In the genomic region with DNA sequence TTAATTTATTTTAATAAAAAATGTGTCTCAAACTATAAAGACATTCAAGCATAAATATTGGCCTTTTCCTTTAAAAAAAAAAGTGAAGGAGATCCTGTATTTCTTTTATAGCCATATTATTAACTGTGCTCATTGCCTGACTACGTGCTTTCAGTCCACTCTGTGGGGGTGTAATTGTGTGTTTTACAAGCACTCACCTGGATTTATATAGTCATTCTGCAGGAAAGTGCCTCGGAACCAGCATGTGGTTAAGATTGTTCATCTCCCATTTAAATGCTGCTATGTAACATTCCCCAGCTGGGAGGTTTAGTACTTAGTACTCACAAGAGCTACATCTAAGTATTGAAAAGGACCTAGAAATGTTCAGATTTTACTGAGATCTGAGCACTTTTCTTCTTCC, we compare ENCODE assay signal across 22 cellular contexts. TPM values are rescaled to one million over a fixed set of nuclear protein-coding genes. Genes with fewer than 3 reads are reported as not detected.
"Had no signal": no experiment of that assay in that cellular context is flagged by ENCODE, and none has a peak within 500 bp of the region (broad histone marks: within the 10 kb centered on the region; RNA-seq: fewer than 3 reads in every experiment).

No MANE protein-coding gene starts in this region.

- H3K36me3 ChIP-seq: heart left ventricle, lower lobe of right lung, neural progenitor cell, ovary, sigmoid colon had no signal

- H3K4me3 ChIP-seq: heart left ventricle, lower lobe of right lung, neural progenitor cell, ovary, sigmoid colon, testis had no signal

- H3K27me3 ChIP-seq: heart left ventricle, neural progenitor cell, ovary, sigmoid colon, testis had no signal

- H3K9me3 ChIP-seq: lower lobe of right lung, ovary, sigmoid colon, testis had no signal

- ATAC-seq: effector memory CD8-positive, alpha-beta T cell; heart left ventricle; left cardiac atrium; lower lobe of right lung; stimulated activated naive CD8-positive, alpha-beta T cell treated with anti-CD3 and anti-CD28 coated beads, Interleukin-15, amount 100 ng/mL, for 72 hours had no signal

- H2AFZ ChIP-seq: neural progenitor cell had no signal

- DNase-seq: activated CD4-positive, alpha-beta memory T cell treated with anti-CD3 and anti-CD28 coated beads, Interleukin-2, amount 10 ng/mL, durations not matched to agents 7 days and 5 days; activated CD4-positive, alpha-beta T cell treated with anti-CD3 and anti-CD28 coated beads for 4 hours; activated naive CD4-positive, alpha-beta T cell treated with anti-CD3 and anti-CD28 coated beads, Interleukin-2, amount 10 ng/mL, durations not matched to agents 7 days and 5 days; activated T-cell treated with anti-CD3 and anti-CD28 coated beads, Interleukin-2, amount 50 U/mL, for 24 hours; dermis blood vessel endothelial cell; effector memory CD8-positive, alpha-beta T cell; heart left ventricle; left cardiac atrium; lower lobe of right lung; midbrain; ovary; sigmoid colon; stimulated activated CD4-positive, alpha-beta T cell treated with anti-CD3 and anti-CD28 coated beads, Interleukin-1b, Interleukin-23, amount 100 ng/mL, for 48 hours; stimulated activated naive CD8-positive, alpha-beta T cell treated with anti-CD3 and anti-CD28 coated beads, Interleukin-15, amount 100 ng/mL, for 72 hours; testis had no signal

- H3K4me2 ChIP-seq: neural progenitor cell had no signal

- H3K27ac ChIP-seq: heart left ventricle, lower lobe of right lung, neural progenitor cell, ovary, sigmoid colon, testis had no signal

- H3K4me1 ChIP-seq: testis had no signal

RNA-seq across cellular contexts. Expression of gene SLC22A16, which starts 47.9 kb away (rescaled TPM):
- total RNA-seq: activated CD4-positive, alpha-beta memory T cell treated with anti-CD3 and anti-CD28 coated beads, Interleukin-2, amount 10 ng/mL, durations not matched to agents 7 days and 5 days; astrocyte; bronchial epithelial cell; chondrocyte; dermis blood vessel endothelial cell; frontal cortex; pulmonary artery endothelial cell; ureter had no signal
